Comparison of ENCODE assay signal across 10 cellular contexts in the genomic region with DNA sequence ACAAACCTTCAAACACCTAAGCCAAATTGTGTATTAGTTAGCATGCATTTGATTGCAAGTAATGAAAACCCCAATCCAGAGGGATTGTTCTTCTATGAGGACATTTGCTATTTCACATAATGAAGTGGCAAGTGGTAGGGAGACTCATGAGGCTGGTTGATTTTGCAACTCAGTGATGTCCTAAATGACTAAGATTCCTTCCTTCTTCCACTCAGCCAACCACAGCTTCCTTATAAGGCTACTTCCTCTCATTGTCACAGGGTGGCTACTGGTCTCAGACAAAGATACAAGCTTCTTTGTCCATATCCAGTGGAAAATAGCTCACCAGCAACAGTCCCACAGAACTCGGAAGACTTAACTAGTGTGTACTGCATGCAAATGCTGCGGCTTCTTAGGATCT. TPM values are rescaled to one million over a fixed set of nuclear protein-coding genes. Genes with fewer than 3 reads are reported as not detected.
DNase-seq lines count a peak whose midpoint lies in the region; ATAC-seq, FAIRE-seq and TF ChIP-seq lines count a peak whose summit lies in the region.
"Had no signal": no experiment of that assay in that cellular context is flagged by ENCODE, and none has a peak within 500 bp of the region (broad histone marks: within the 10 kb centered on the region; RNA-seq: fewer than 3 reads in every experiment).

No MANE protein-coding gene starts in this region.

- H3K27me3 Mint-ChIP-seq in progenitor cell of endocrine pancreas, result no peaks in the 10 kb centered on the region

- H3K4me1 ChIP-seq in pancreas (peaks cover 0 to 13% (median 7%) of the 10 kb centered on the region in 3 donors), SJCRH30 (no peaks in the 10 kb centered on the region)

- intact Hi-C loops in pancreas (cut with DNase I), result no loop called here

- H3K9me3 ChIP-seq in pancreas (no peaks in the 10 kb centered on the region), SJCRH30 (replicated peaks) (no peaks in the 10 kb centered on the region)

- H3K4me3 ChIP-seq in pancreas (no peak overlapping the region), SJCRH30 (no peak overlapping the region)

- no peaks in the 10 kb centered on the region for H3K27me3 ChIP-seq in pancreas
- H3K27me3 ChIP-seq in SJCRH30, result no peaks in the 10 kb centered on the region

- no peak overlapping the region for H3K4me3 Mint-ChIP-seq in progenitor cell of endocrine pancreas (ENCODE audit: low read depth)
- H3K4me3 Mint-ChIP-seq: activated naive CD8-positive, alpha-beta T cell; natural killer cell had no signal

- no peaks in the 10 kb centered on the region for H3K36me3 Mint-ChIP-seq in progenitor cell of endocrine pancreas (ENCODE audit: insufficient read depth)
- H3K36me3 Mint-ChIP-seq: activated naive CD8-positive, alpha-beta T cell; natural killer cell had no signal

- H3K27ac ChIP-seq in pancreas (no peak overlapping the region), SJCRH30 (no peak overlapping the region)

- TF ChIP-seq CTCF in pancreas (IDR thresholded peaks at IDR 0.05) (no peak), progenitor cell of endocrine pancreas (IDR thresholded peaks at IDR 0.05; ENCODE audit: unreplicated experiment) (no peak)

- H3K4me1 Mint-ChIP-seq in progenitor cell of endocrine pancreas (ENCODE audit: low read depth), result peaks cover 20% of the 10 kb centered on the region
- H3K4me1 Mint-ChIP-seq: natural killer cell had no signal

- 65 to 81% methylated on average over 2 of the region's 2 CpGs for WGBS in pancreas, 2 donors

- H3K36me3 ChIP-seq in pancreas (no peaks in the 10 kb centered on the region), SJCRH30 (no peaks in the 10 kb centered on the region)

- no peak for FAIRE-seq in pancreas (lab: Jason Lieb, UNC)

- ATAC-seq in GM19351 (IDR thresholded peaks at IDR 0.05; ENCODE audit: unreplicated experiment), result peak; percentile 84
- ATAC-seq in HG03565 (IDR thresholded peaks at IDR 0.05; ENCODE audit: unreplicated experiment), result peak; percentile 95
- ATAC-seq in pancreas, result peak in 3 of 4 donors; percentile 41 to 71 (median 54)
- ATAC-seq in GM21367 (IDR thresholded peaks at IDR 0.05; ENCODE audit: unreplicated experiment), result no peak

- no peak overlapping the region for H3K27ac Mint-ChIP-seq in progenitor cell of endocrine pancreas
- H3K27ac Mint-ChIP-seq: activated naive CD8-positive, alpha-beta T cell; natural killer cell had no signal

- DNase-seq in dermis blood vessel endothelial cell, result peak; percentile 84
- no peak for DNase-seq in pancreas
- no peak for DNase-seq in epidermal melanocyte (ENCODE audit: insufficient read length, low spot score)
- no peak for DNase-seq in SJCRH30
- no peak for DNase-seq in progenitor cell of endocrine pancreas (ENCODE audit: low spot score, unreplicated experiment)
- DNase-seq: natural killer cell had no signal

- H3K9me3 Mint-ChIP-seq in progenitor cell of endocrine pancreas (ENCODE audit: low read depth), result peaks cover 29% of the 10 kb centered on the region
- H3K9me3 Mint-ChIP-seq: natural killer cell had no signal

RNA-seq across cellular contexts. Expression of a gene that starts 5.3 kb away (rescaled TPM):
- 2.4 and 4.5 TPM in 2 replicates for total RNA-seq in dermis blood vessel endothelial cell
- total RNA-seq in pancreas, result 1 to 10 TPM in 4 of 6 donors, under 1 TPM in 2; 0.35 to 2.8 (median 1.2) TPM
- polyA plus RNA-seq in pancreas, result 1 to 10 TPM in 1 of 2 donors, under 1 TPM in 1; 0.68 to 1.4 TPM
- not detected in 2 replicates for total RNA-seq in SJCRH30 (2014; rRNA removed; shearing (Covaris generic))
- 0.31 TPM in 1 of 2 replicates, not detected in the other for total RNA-seq in progenitor cell of endocrine pancreas
- total RNA-seq: natural killer cell had no signal

RNA-seq across cellular contexts. Expression of a gene that starts 19.8 kb away (rescaled TPM):
- 43.2 and 49.6 TPM in 2 replicates for total RNA-seq in dermis blood vessel endothelial cell
- 1 to 10 TPM; 4.2 to 7.7 (median 4.8) TPM for total RNA-seq in pancreas
- polyA plus RNA-seq in pancreas, result 10 to 100 TPM; 14.2 to 14.7 TPM
- total RNA-seq in SJCRH30 (2014; rRNA removed; shearing (Covaris generic)), result 8.4 and 9.8 TPM in 2 replicates
- 29.3 and 32.3 TPM in 2 replicates for total RNA-seq in progenitor cell of endocrine pancreas
